Comparison of ENCODE assay signal across 9 cellular contexts in the genomic region with DNA sequence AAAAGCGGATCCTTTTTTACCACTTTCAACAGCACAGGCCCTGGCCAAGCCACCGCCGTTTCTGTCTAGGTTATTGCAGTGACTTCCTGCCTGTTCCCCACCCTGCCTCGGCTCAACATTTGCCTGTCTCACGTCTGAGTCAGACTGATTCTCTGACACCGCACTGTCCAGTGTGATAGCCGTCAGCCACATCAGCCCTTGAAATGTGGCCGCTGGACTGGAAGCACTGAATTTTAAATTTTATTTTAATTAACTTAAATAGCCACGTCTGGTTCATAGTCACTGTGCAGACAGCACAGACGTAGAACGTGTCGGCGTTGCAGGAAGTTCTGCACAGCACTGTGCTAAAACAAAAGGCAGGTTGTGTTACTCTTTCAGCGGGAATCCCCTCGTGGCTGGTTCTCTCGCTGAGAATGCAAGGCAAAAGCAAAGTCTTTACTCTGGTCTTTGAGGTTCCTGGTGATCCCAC. TPM values are rescaled to one million over a fixed set of nuclear protein-coding genes. Genes with fewer than 3 reads are reported as not detected.
DNase-seq lines count a peak whose midpoint lies in the region; ATAC-seq, FAIRE-seq and TF ChIP-seq lines count a peak whose summit lies in the region.
"Had no signal": no experiment of that assay in that cellular context is flagged by ENCODE, and none has a peak within 500 bp of the region (broad histone marks: within the 10 kb centered on the region; RNA-seq: fewer than 3 reads in every experiment).

No MANE protein-coding gene starts in this region.

- TF ChIP-seq CTCF in OCI-LY1 (IDR thresholded peaks at IDR 0.05; ENCODE audit: low read length) (no peak), tibial nerve (IDR thresholded peaks at IDR 0.05) (no peak), OCI-LY7 (conservative IDR thresholded peaks at IDR 0.05; ENCODE audit: low read length) (no peak)

- TF ChIP-seq EP300 in tibial nerve (IDR thresholded peaks at IDR 0.05), result no peak

- H3K36me3 Mint-ChIP-seq in CD8-positive, alpha-beta memory T cell, result peaks cover 7 to 72% (median 35%) of the 10 kb centered on the region in 3 donors

- BruUV-seq in OCI-LY7 (replicated peaks; lab: Mats Ljungman, UMichigan), result no TSS peak

- H4K20me1 ChIP-seq in OCI-LY1 (ENCODE audit: insufficient read depth, low read length) (no peaks in the 10 kb centered on the region), OCI-LY7 (ENCODE audit: insufficient read depth, low read length) (no peaks in the 10 kb centered on the region)

- 61 to 66% methylated on average over 16 of the region's 16 CpGs for WGBS in tibial nerve, 2 donors

- H2AFZ ChIP-seq in OCI-LY1 (ENCODE audit: low read length), result no peak overlapping the region
- H2AFZ ChIP-seq in OCI-LY7 (ENCODE audit: low read length), result no peak overlapping the region

- no peaks in the 10 kb centered on the region for H3K9me3 ChIP-seq in CD8-positive, alpha-beta memory T cell (ENCODE audit: low read length)
- H3K9me3 ChIP-seq in OCI-LY1 (ENCODE audit: low read length) (no peaks in the 10 kb centered on the region), tibial nerve (no peaks in the 10 kb centered on the region), OCI-LY7 (ENCODE audit: low read length) (no peaks in the 10 kb centered on the region)

- FAIRE-seq in H54 (lab: Jason Lieb, UNC), result no peak

- H3K27ac Mint-ChIP-seq in CD8-positive, alpha-beta memory T cell, result peak overlapping the region; percentile 91 to 99 (median 96)

- H3K79me2 ChIP-seq in OCI-LY1 (ENCODE audit: insufficient read depth, low read length), result no peaks in the 10 kb centered on the region
- H3K79me2 ChIP-seq in OCI-LY7 (ENCODE audit: insufficient read depth, low read depth, low read length), result no peaks in the 10 kb centered on the region

- peaks cover 45 to 72% (median 69%) of the 10 kb centered on the region in 3 donors for H3K4me1 Mint-ChIP-seq in CD8-positive, alpha-beta memory T cell

- TF ChIP-seq POLR2A in H54 (IDR thresholded peaks at IDR 0.05; ENCODE audit: low read depth, low read length) (no peak), tibial nerve (IDR thresholded peaks at IDR 0.05) (no peak)

- POLR2A ChIA-PET in CD8-positive, alpha-beta memory T cell (lab: Charles Lee), result interaction anchor here (0.8 to 2.0 kb wide), 2 partner anchors 55 to 246 kb away, joined by 5 read pairs; no protein-coding TSS in a partner anchor
- POLR2A ChIA-PET in OCI-LY7 (lab: Charles Lee), result no interaction called here

- H3K9me2 ChIP-seq in OCI-LY1 (ENCODE audit: low read depth, low read length) (no peaks in the 10 kb centered on the region), OCI-LY7 (ENCODE audit: insufficient read depth, low read length) (no peaks in the 10 kb centered on the region)

- peaks cover 42% of the 10 kb centered on the region for H3K4me1 ChIP-seq in CD8-positive, alpha-beta memory T cell (ENCODE audit: insufficient read depth, low read length)
- H3K4me1 ChIP-seq in OCI-LY1 (ENCODE audit: insufficient read depth, low read length, severe bottlenecking), result peaks cover 19% of the 10 kb centered on the region
- H3K4me1 ChIP-seq in tibial nerve, result no peaks in the 10 kb centered on the region
- H3K4me1 ChIP-seq in OCI-LY7 (ENCODE audit: insufficient read depth, low read length, poor library complexity, severe bottlenecking), result no peaks in the 10 kb centered on the region

- peak overlapping the region; percentile 33; the same call in 1 of the 2 replicates for H3K9ac ChIP-seq in OCI-LY1 (ENCODE audit: low read length)

- peaks cover 28% of the 10 kb centered on the region for H3K36me3 ChIP-seq in CD8-positive, alpha-beta memory T cell (ENCODE audit: insufficient read depth, low read length)
- peaks cover 87% of the 10 kb centered on the region for H3K36me3 ChIP-seq in OCI-LY1 (ENCODE audit: insufficient read depth, low read length)
- H3K36me3 ChIP-seq in tibial nerve, result peaks cover 0 to 92% (median 12%) of the 10 kb centered on the region in 3 donors
- H3K36me3 ChIP-seq in OCI-LY7 (ENCODE audit: insufficient read depth, low read length), result peaks cover 71% of the 10 kb centered on the region

- H3K4me3 ChIP-seq in CD8-positive, alpha-beta memory T cell (ENCODE audit: low read length), result peak overlapping the region; percentile 46
- H3K4me3 ChIP-seq in OCI-LY1 (ENCODE audit: low read depth, low read length, poor library complexity, severe bottlenecking), result peak overlapping the region; percentile 14
- no peak overlapping the region for H3K4me3 ChIP-seq in tibial nerve
- H3K4me3 ChIP-seq in OCI-LY7 (ENCODE audit: low read depth, low read length, poor library complexity, severe bottlenecking), result no peak overlapping the region

- peak; percentile 49 to 81 (median 66) for DNase-seq in CD8-positive, alpha-beta memory T cell
- peak; percentile 87 for DNase-seq in activated effector memory CD4-positive, alpha-beta T cell treated with anti-CD3 and anti-CD28 coated beads, Interleukin-2, amount 50 U/mL, for 16 hours
- no peak for DNase-seq in sciatic nerve (ENCODE audit: low spot score)
- DNase-seq in H54 (ENCODE audit: insufficient read length, low spot score), result no peak
- no peak for DNase-seq in tibial nerve (ENCODE audit: low spot score in 2 of 2)
- DNase-seq in OCI-LY7 (ENCODE audit: low spot score), result no peak
- no peak for DNase-seq in NCI-H1105 treated with DMSO at 0.1 percent for 48 hours (lab: John Stamatoyannopoulos, UW)
- DNase-seq: NCI-H1436 had no signal

- no peaks in the 10 kb centered on the region for H3K27me3 Mint-ChIP-seq in CD8-positive, alpha-beta memory T cell

- peak; percentile 24 for ATAC-seq in sciatic nerve

- H3F3A ChIP-seq in OCI-LY1 (ENCODE audit: insufficient read depth, low read length), result no peaks in the 10 kb centered on the region

- no peaks in the 10 kb centered on the region for H3K9me3 Mint-ChIP-seq in CD8-positive, alpha-beta memory T cell

- H3K4me2 ChIP-seq in OCI-LY1 (ENCODE audit: low read length), result peak overlapping the region; percentile 38; the same call in 1 of the 2 replicates
- no peak overlapping the region for H3K4me2 ChIP-seq in OCI-LY7 (ENCODE audit: low read length)

- H3K27me3 ChIP-seq in CD8-positive, alpha-beta memory T cell (ENCODE audit: insufficient read depth, low read length, poor library complexity, severe bottlenecking), result no peaks in the 10 kb centered on the region
- H3K27me3 ChIP-seq in OCI-LY1 (ENCODE audit: insufficient read depth, low read length) (no peaks in the 10 kb centered on the region), tibial nerve (no peaks in the 10 kb centered on the region)

- intact Hi-C loops in sciatic nerve (cut with DNase I) (no loop called here), OCI-LY7 (cut with micrococcal nuclease; ENCODE audit: unreplicated experiment) (no loop called here)

- H3K27ac ChIP-seq in CD8-positive, alpha-beta memory T cell (ENCODE audit: low read depth, low read length), result peak overlapping the region; percentile 60
- peak overlapping the region; percentile 80 for H3K27ac ChIP-seq in OCI-LY1 (ENCODE audit: low read depth, low read length, poor library complexity, severe bottlenecking)
- peak overlapping the region in 2 of 4 donors; percentile 0 to 22 for H3K27ac ChIP-seq in tibial nerve
- no peak overlapping the region for H3K27ac ChIP-seq in OCI-LY7 (ENCODE audit: low read depth, low read length, poor library complexity, severe bottlenecking)

- peak overlapping the region; percentile 13 to 87 (median 70) for H3K4me3 Mint-ChIP-seq in CD8-positive, alpha-beta memory T cell

- CTCF ChIA-PET in CD8-positive, alpha-beta memory T cell (lab: Charles Lee), result interaction anchor here (0.6 to 1.8 kb wide), 4 partner anchors 11 to 1490 kb away, joined by 3 to 10 read pairs (median 4); partner anchors contain the start of gene ADSL
- CTCF ChIA-PET in OCI-LY7 (lab: Charles Lee; ENCODE audit: unreplicated experiment), result no interaction called here

RNA-seq across cellular contexts. Expression of gene ADSL, which starts 56.3 kb away (rescaled TPM):
- total RNA-seq in CD8-positive, alpha-beta memory T cell, result 100 to 1,000 TPM; 151 to 154 TPM
- polyA plus RNA-seq in CD8-positive, alpha-beta memory T cell, result 90.0 TPM
- 32.8 TPM for total RNA-seq in sciatic nerve
- total RNA-seq in tibial nerve, result 10 to 100 TPM; 36.1 to 71.8 (median 58.1) TPM
- total RNA-seq in OCI-LY7 (2014; rRNA removed; shearing (Covaris generic)), result 117 and 141 TPM in 2 replicates
- 120 and 137 TPM in 2 replicates for total RNA-seq in OCI-LY7 (2022)

Comparison
In these comparisons a context has a peak if more than half of its experiments do, and no peak if none do; other contexts are left out.
1. DNase-seq: peak in CD8-positive, alpha-beta memory T cell (5 of 5) and activated effector memory CD4-positive, alpha-beta T cell treated with anti-CD3 and anti-CD28 coated beads, Interleukin-2, amount 50 U/mL, for 16 hours (single experiment); none in sciatic nerve (single experiment), H54 (single experiment), tibial nerve (0 of 2), OCI-LY7 (single experiment) and NCI-H1105 treated with DMSO at 0.1 percent for 48 hours (single experiment).
2. H3K4me3 ChIP-seq: peak in CD8-positive, alpha-beta memory T cell (single experiment) and OCI-LY1 (single experiment); none in tibial nerve (0 of 4) and OCI-LY7 (single experiment).